20 cellular contexts compared by ENCODE assay signal in the genomic region with DNA sequence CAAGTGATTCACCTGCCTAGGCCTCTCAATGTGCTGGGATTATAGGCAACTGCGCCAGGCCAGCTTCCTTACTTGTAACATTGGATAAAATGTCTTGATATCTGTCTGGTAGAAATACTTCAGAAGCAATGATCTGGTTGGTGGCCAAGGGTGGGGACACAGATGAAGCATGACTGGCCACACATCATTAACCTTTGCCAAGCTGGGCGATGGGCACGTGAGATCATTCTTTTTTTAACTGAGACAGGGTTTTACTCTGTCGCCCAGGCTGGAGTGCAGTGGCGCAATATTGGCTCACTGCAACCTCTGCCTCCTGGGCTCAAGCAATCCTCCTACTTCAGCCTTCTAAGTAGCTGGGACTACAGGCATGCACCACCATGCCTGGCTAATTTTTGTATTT. TPM values are rescaled to one million over a fixed set of nuclear protein-coding genes. Genes with fewer than 3 reads are reported as not detected.
"Had no signal": no experiment of that assay in that cellular context is flagged by ENCODE, and none has a peak within 500 bp of the region (broad histone marks: within the 10 kb centered on the region; RNA-seq: fewer than 3 reads in every experiment).

No MANE protein-coding gene starts in this region.

- H3K36me3 ChIP-seq: neutrophil, prostate gland, right lobe of liver had no signal

- H3K27ac Mint-ChIP-seq: naive thymus-derived CD4-positive, alpha-beta T cell had no signal

- H3K9me3 Mint-ChIP-seq: naive thymus-derived CD4-positive, alpha-beta T cell had no signal

- H3K4me2 ChIP-seq: hepatocyte had no signal

- H2AFZ ChIP-seq: hepatocyte had no signal

- H3K4me1 ChIP-seq: gastroesophageal sphincter, prostate gland, right lobe of liver, testis had no signal

- H3K9me3 ChIP-seq: gastroesophageal sphincter, neutrophil, prostate gland, right lobe of liver, testis had no signal

- H3K27me3 ChIP-seq: cardiac muscle cell, gastroesophageal sphincter, hepatocyte, neutrophil, right lobe of liver, testis had no signal

- ATAC-seq: gastroesophageal sphincter; naive thymus-derived CD4-positive, alpha-beta T cell; right lobe of liver; SK-N-SH treated with all-trans-retinoic acid at 6 μM for 48 hours had no signal

- H3K4me3 ChIP-seq: cardiac muscle cell, coronary artery, gastroesophageal sphincter, hepatocyte, lung, prostate gland, right lobe of liver, testis had no signal

- H3K27ac ChIP-seq: cardiac muscle cell, coronary artery, gastroesophageal sphincter, hepatocyte, neutrophil, prostate gland, right lobe of liver, testis had no signal

- DNase-seq: activated CD4-positive, alpha-beta T cell treated with anti-CD3 and anti-CD28 coated beads for 1 hour; activated CD4-positive, alpha-beta T cell treated with anti-CD3 and anti-CD28 coated beads, Interleukin-2, amount 50 U/mL, for 48 hours; activated naive CD4-positive, alpha-beta T cell; activated T-cell treated with anti-CD3 and anti-CD28 coated beads, Interleukin-2, amount 50 U/mL, for 48 hours; effector CD4-positive, alpha-beta T cell; kidney; naive thymus-derived CD4-positive, alpha-beta T cell; right lobe of liver; stimulated activated CD4-positive, alpha-beta T cell treated with anti-CD3 and anti-CD28 coated beads, Interleukin-2, amount 100 ng/mL, for 48 hours; stimulated activated naive CD4-positive, alpha-beta T cell treated with Interleukin-2 at 50 U/mL for 16 hours; testis had no signal

- H3K4me3 Mint-ChIP-seq: naive thymus-derived CD4-positive, alpha-beta T cell had no signal

- H3K36me3 Mint-ChIP-seq: naive thymus-derived CD4-positive, alpha-beta T cell had no signal

- H3K79me2 ChIP-seq: hepatocyte had no signal

RNA-seq across cellular contexts. Expression of gene PLEKHH1, which starts 31.1 kb away (rescaled TPM):
- total RNA-seq: mononuclear cell had no signal
- polyA plus RNA-seq: naive thymus-derived CD4-positive, alpha-beta T cell had no signal
